ENCODE assay signal across 14 cellular contexts in genomic region chr6:89711801-89712200, GRCh38.
DNase-seq lines count a peak whose midpoint lies in the region; ATAC-seq and TF ChIP-seq lines count a peak whose summit lies in the region.
"Had no signal": no experiment of that assay in that cellular context is flagged by ENCODE, and none has a peak within 500 bp of the region (broad histone marks: within the 10 kb centered on the region; RNA-seq: fewer than 3 reads in every experiment).

No MANE protein-coding gene starts in this region.

- H3K27me3 Mint-ChIP-seq in WTC11 (ENCODE audit: low read depth), result no peaks in the 10 kb centered on the region
- H3K27me3 Mint-ChIP-seq in stimulated activated naive B cell treated with anti-CD40 and anti-IgM and Interleukin-4, amounts not matched to agents 10 μg/mL and 1 μg/mL and 100 μg/mL, for 72 hours, result no peaks in the 10 kb centered on the region
- H3K27me3 Mint-ChIP-seq: CD4-positive, CD25-positive, alpha-beta regulatory T cell had no signal

- peaks cover 91% of the 10 kb centered on the region for H3K36me3 Mint-ChIP-seq in WTC11
- peaks cover 38 to 71% of the 10 kb centered on the region in 2 donors for H3K36me3 Mint-ChIP-seq in stimulated activated naive B cell treated with anti-CD40 and anti-IgM and Interleukin-4, amounts not matched to agents 10 μg/mL and 1 μg/mL and 100 μg/mL, for 72 hours

- POLR2A ChIA-PET in WTC11 (lab: Charles Lee), result no interaction called here

- no peak overlapping the region for H3K4me3 Mint-ChIP-seq in WTC11
- H3K4me3 Mint-ChIP-seq in stimulated activated naive B cell treated with anti-CD40 and anti-IgM and Interleukin-4, amounts not matched to agents 10 μg/mL and 1 μg/mL and 100 μg/mL, for 72 hours, result no peak overlapping the region
- H3K4me3 Mint-ChIP-seq: CD4-positive, CD25-positive, alpha-beta regulatory T cell; GM23338 had no signal

- H3K9me3 Mint-ChIP-seq in WTC11, result no peaks in the 10 kb centered on the region
- no peaks in the 10 kb centered on the region for H3K9me3 Mint-ChIP-seq in stimulated activated naive B cell treated with anti-CD40 and anti-IgM and Interleukin-4, amounts not matched to agents 10 μg/mL and 1 μg/mL and 100 μg/mL, for 72 hours
- H3K9me3 Mint-ChIP-seq: GM23338 had no signal

- no peak for TF ChIP-seq CTCF in WTC11 (IDR thresholded peaks at IDR 0.05)

- H3K4me1 Mint-ChIP-seq in WTC11, result no peaks in the 10 kb centered on the region
- no peaks in the 10 kb centered on the region for H3K4me1 Mint-ChIP-seq in stimulated activated naive B cell treated with anti-CD40 and anti-IgM and Interleukin-4, amounts not matched to agents 10 μg/mL and 1 μg/mL and 100 μg/mL, for 72 hours
- H3K4me1 Mint-ChIP-seq: GM23338 had no signal

- DNase-seq in NCI-H2227 (lab: John Stamatoyannopoulos, UW; ENCODE audit: unreplicated experiment) (peak; percentile 15), NCI-H2227 treated with DMSO at 0.1 percent for 48 hours (lab: John Stamatoyannopoulos, UW) (no peak), WTC11 (ENCODE audit: low spot score) (no peak), myocyte (ENCODE audit: low read depth) (peak; percentile 61), cerebellar cortex (ENCODE audit: low spot score) (no peak), hypothalamus (lab: John Stamatoyannopoulos, UW) (no peak)
- DNase-seq in stimulated activated naive B cell treated with anti-CD40 and anti-IgM and Interleukin-4, amounts not matched to agents 10 μg/mL and 1 μg/mL and 100 μg/mL, for 72 hours, result no peak
- DNase-seq: 8988T; CD4-positive, CD25-positive, alpha-beta regulatory T cell; DMS 273 treated with DMSO at 0.1 percent for 48 hours; H7 had no signal

- CTCF ChIA-PET in WTC11 (lab: Charles Lee), result no interaction called here

- ATAC-seq in WTC11, result no peak
- ATAC-seq in stimulated activated naive B cell treated with anti-CD40 and anti-IgM and Interleukin-4, amounts not matched to agents 10 μg/mL and 1 μg/mL and 100 μg/mL, for 72 hours (replicated peaks), result no peak
- no peak for ATAC-seq in GM21423 (IDR thresholded peaks at IDR 0.05; ENCODE audit: unreplicated experiment)
- ATAC-seq: GM23338, HepG2 had no signal

- H3K27ac Mint-ChIP-seq in WTC11, result peak overlapping the region; percentile 41; the same call in 1 of the 2 replicates
- H3K27ac Mint-ChIP-seq in stimulated activated naive B cell treated with anti-CD40 and anti-IgM and Interleukin-4, amounts not matched to agents 10 μg/mL and 1 μg/mL and 100 μg/mL, for 72 hours, result peak overlapping the region; percentile 25
- H3K27ac Mint-ChIP-seq: GM23338 had no signal

TF ChIP-seq in WTC11, 78 proteins besides CTCF, POLR2A, EP300 and RAD21:
- TF ChIP-seq JAZF1 (CRISPR knock-in tag; IDR thresholded peaks at IDR 0.05) (no peak), ZBTB43 (CRISPR knock-in tag; IDR thresholded peaks at IDR 0.05) (no peak)

Comparison
In these comparisons a context has a peak if more than half of its experiments do, and no peak if none do; other contexts are left out.
1. DNase-seq: peak in NCI-H2227 (single experiment) and myocyte (single experiment); none in NCI-H2227 treated with DMSO at 0.1 percent for 48 hours (single experiment), WTC11 (single experiment), stimulated activated naive B cell treated with anti-CD40 and anti-IgM and Interleukin-4, amounts not matched to agents 10 μg/mL and 1 μg/mL and 100 μg/mL, for 72 hours (single experiment), cerebellar cortex (single experiment) and hypothalamus (0 of 51).